In genomic region chr2:105261061-105261460, GRCh38 we compare ENCODE assay signal across 13 cellular contexts. TPM values are rescaled to one million over a fixed set of nuclear protein-coding genes. Genes with fewer than 3 reads are reported as not detected.
A peak's percentile ranks its signal among the peaks of the same experiment; 100 is the strongest.
DNase-seq lines count a peak whose midpoint lies in the region; ATAC-seq and TF ChIP-seq lines count a peak whose summit lies in the region.
"Had no signal": no experiment of that assay in that cellular context is flagged by ENCODE, and none has a peak within 500 bp of the region (broad histone marks: within the 10 kb centered on the region; RNA-seq: fewer than 3 reads in every experiment).

No MANE protein-coding gene starts in this region.

- H3K4me3 ChIP-seq in SJCRH30 (no peak overlapping the region), retinal pigment epithelial cell (ENCODE audit: low read length) (no peak overlapping the region)

- H3K27me3 ChIP-seq in SJCRH30, result no peaks in the 10 kb centered on the region

- no peak for TF ChIP-seq CTCF in retinal pigment epithelial cell (conservative IDR thresholded peaks at IDR 0.05; ENCODE audit: low read depth, low read length)

- ATAC-seq in left colon, result no peak
- ATAC-seq: activated CD8-positive, alpha-beta T cell treated with anti-CD3 and anti-CD28 coated beads, Interleukin-2, amount 10 ng/mL, durations not matched to agents 7 days and 5 days; left lobe of liver had no signal

- H3K9me3 ChIP-seq in SJCRH30 (replicated peaks), result 0 out of 2 replicates have a peak, but pooled peaks cover 3% of the 10 kb centered on the region

- no peaks in the 10 kb centered on the region for H3K36me3 ChIP-seq in SJCRH30

- peak; percentile 92 for DNase-seq in ELR (ENCODE audit: low read depth)
- peak; percentile 21 to 28 for DNase-seq in SJCRH30
- peak; percentile 94 for DNase-seq in fibroblast of gingiva (ENCODE audit: low read depth)
- DNase-seq in retinal pigment epithelial cell (ENCODE audit: low read depth), result peak; percentile 79
- no peak for DNase-seq in DMS114 treated with DMSO at 0.1 percent for 48 hours (lab: John Stamatoyannopoulos, UW; ENCODE audit: unreplicated experiment)
- no peak for DNase-seq in NCI-H82 (lab: John Stamatoyannopoulos, UW)
- DNase-seq in mesenteric fat pad (ENCODE audit: low spot score), result no peak
- no peak for DNase-seq in left colon
- DNase-seq: activated CD8-positive, alpha-beta T cell treated with anti-CD3 and anti-CD28 coated beads, Interleukin-2, amount 10 ng/mL, durations not matched to agents 7 days and 5 days; DMS53; KG1 had no signal

- no peak overlapping the region for H3K27ac ChIP-seq in SJCRH30

- H3K4me1 ChIP-seq in SJCRH30, result peaks cover 2% of the 10 kb centered on the region; the same call in 1 of the 2 replicates

- intact Hi-C loops in left colon (cut with DNase I, micrococcal nuclease), result no loop called here

RNA-seq across cellular contexts. Expression of gene GPR45, which starts 19.5 kb away (rescaled TPM):
- 0.13 and 0.43 TPM in 2 replicates for total RNA-seq in SJCRH30 (2014; rRNA removed; shearing (Covaris generic))
- not detected for total RNA-seq in mesenteric fat pad
- not detected for total RNA-seq in left colon
- total RNA-seq: activated CD8-positive, alpha-beta T cell treated with anti-CD3 and anti-CD28 coated beads, Interleukin-2, amount 10 ng/mL, durations not matched to agents 7 days and 5 days; left lobe of liver; NCI-H460 had no signal

Comparison
In these comparisons a context has a peak if more than half of its experiments do, and no peak if none do; other contexts are left out.
1. DNase-seq: peak in ELR (single experiment), SJCRH30 (2 of 2), fibroblast of gingiva (single experiment) and retinal pigment epithelial cell (single experiment); none in DMS114 treated with DMSO at 0.1 percent for 48 hours (single experiment), NCI-H82 (single experiment), mesenteric fat pad (single experiment) and left colon (0 of 2).